1 cellular context compared by ENCODE assay signal in genomic region chr2:43218550-43219382, GRCh38.
TF ChIP-seq lines count a peak whose summit lies in the region.

No MANE protein-coding gene starts in this region.

TF ChIP-seq in HepG2, 621 proteins besides CTCF, POLR2A, EP300 and RAD21 (continued from another document and continues in another):
- TF ChIP-seq KIAA2018 (CRISPR knock-in tag; IDR thresholded peaks at IDR 0.05; ENCODE audit: borderline replicate concordance) (no peak), SALL2 (CRISPR knock-in tag; IDR thresholded peaks at IDR 0.05) (0 out of 2 replicates have a peak, but pooled peaks have one; percentile 50), ATF1 (CRISPR knock-in tag; IDR thresholded peaks at IDR 0.05) (no peak), SSRP1 (CRISPR knock-in tag; IDR thresholded peaks at IDR 0.05) (no peak), FOSL2 (CRISPR knock-in tag; IDR thresholded peaks at IDR 0.05) (peak; percentile 26; the same call in 1 of the 2 replicates), GABPB1 (CRISPR knock-in tag; IDR thresholded peaks at IDR 0.05) (peak; percentile 75), ZNF253 (CRISPR knock-in tag; IDR thresholded peaks at IDR 0.05; ENCODE audit: borderline replicate concordance) (peak; percentile 51; the same call in 1 of the 2 replicates), HNRNPLL (IDR thresholded peaks at IDR 0.05; ENCODE audit: low read depth, low read length, poor library complexity, severe bottlenecking) (no peak), YEATS4 (CRISPR knock-in tag; IDR thresholded peaks at IDR 0.05; ENCODE audit: borderline replicate concordance) (peak; percentile 70; the same call in 1 of the 2 replicates), ZNF713 (CRISPR knock-in tag; IDR thresholded peaks at IDR 0.05) (no peak), MTF1 (CRISPR knock-in tag; IDR thresholded peaks at IDR 0.05) (no peak), IRX3 (CRISPR knock-in tag; IDR thresholded peaks at IDR 0.05; ENCODE audit: borderline replicate concordance, low read depth) (no peak), TAF1 (CRISPR knock-in tag; IDR thresholded peaks at IDR 0.05) (no peak), TFDP1 (CRISPR knock-in tag; IDR thresholded peaks at IDR 0.05; ENCODE audit: borderline replicate concordance) (peak; percentile 45; the same call in 1 of the 2 replicates), ZNF598 (CRISPR knock-in tag; IDR thresholded peaks at IDR 0.05; ENCODE audit: borderline replicate concordance) (no peak), THAP7 (CRISPR knock-in tag; IDR thresholded peaks at IDR 0.05) (no peak), RBM39 (IDR thresholded peaks at IDR 0.05; ENCODE audit: low read depth, low read length, poor library complexity, severe bottlenecking) (no peak), ZFP62 (CRISPR knock-in tag; IDR thresholded peaks at IDR 0.05) (no peak), ZNF703 (CRISPR knock-in tag; IDR thresholded peaks at IDR 0.05; ENCODE audit: borderline replicate concordance) (no peak), ARHGAP35 (CRISPR knock-in tag; IDR thresholded peaks at IDR 0.05; ENCODE audit: borderline replicate concordance) (no peak), TEF (CRISPR knock-in tag; IDR thresholded peaks at IDR 0.05) (no peak), ZNF329 (CRISPR knock-in tag; IDR thresholded peaks at IDR 0.05; ENCODE audit: low read depth) (no peak), ZNF644 (CRISPR knock-in tag; IDR thresholded peaks at IDR 0.05; ENCODE audit: low read depth) (no peak), ZNF30 (CRISPR knock-in tag; IDR thresholded peaks at IDR 0.05) (peak; percentile 46; the same call in 1 of the 2 replicates), ZNF230 (CRISPR knock-in tag; IDR thresholded peaks at IDR 0.05) (0 out of 2 replicates have a peak, but pooled peaks have one; percentile 46), RBFOX2 (IDR thresholded peaks at IDR 0.05; ENCODE audit: low read depth, low read length) (no peak), ZNF580 (CRISPR knock-in tag; IDR thresholded peaks at IDR 0.05; ENCODE audit: borderline replicate concordance, low read depth) (no peak), SAFB2 (CRISPR knock-in tag; IDR thresholded peaks at IDR 0.05; ENCODE audit: borderline replicate concordance, low read depth) (no peak), XBP1 (CRISPR knock-in tag; IDR thresholded peaks at IDR 0.05) (no peak), GZF1 (CRISPR knock-in tag; IDR thresholded peaks at IDR 0.05) (no peak), ZNF317 (CRISPR knock-in tag; IDR thresholded peaks at IDR 0.05) (no peak), CREM (IDR thresholded peaks at IDR 0.05) (no peak), CREM (CRISPR knock-in tag; IDR thresholded peaks at IDR 0.05) (no peak), ZNF530 (CRISPR knock-in tag; IDR thresholded peaks at IDR 0.05; ENCODE audit: low read depth) (no peak), SOX6 (IDR thresholded peaks at IDR 0.05) (no peak), SOX6 (CRISPR knock-in tag; IDR thresholded peaks at IDR 0.05) (no peak), ZNF33A (CRISPR knock-in tag; IDR thresholded peaks at IDR 0.05; ENCODE audit: borderline replicate concordance) (no peak), BORCS8-MEF2B (CRISPR knock-in tag; IDR thresholded peaks at IDR 0.05) (peak; percentile 16; the same call in 1 of the 2 replicates), CREB1 (IDR thresholded peaks at IDR 0.05) (no peak), CREB1 (CRISPR knock-in tag; IDR thresholded peaks at IDR 0.05) (no peak)
- TF ChIP-seq, protein P1, sequence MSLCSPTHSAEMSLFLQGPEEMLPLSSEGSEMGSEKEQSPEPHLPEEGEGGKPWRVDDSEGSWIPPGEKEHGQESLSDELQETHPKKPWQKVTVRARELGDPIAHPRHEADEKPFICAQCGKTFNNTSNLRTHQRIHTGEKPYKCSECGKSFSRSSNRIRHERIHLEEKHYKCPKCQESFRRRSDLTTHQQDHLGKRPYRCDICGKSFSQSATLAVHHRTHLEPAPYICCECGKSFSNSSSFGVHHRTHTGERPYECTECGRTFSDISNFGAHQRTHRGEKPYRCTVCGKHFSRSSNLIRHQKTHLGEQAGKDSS (CRISPR knock-in tag; IDR thresholded peaks at IDR 0.05; ENCODE audit: borderline replicate concordance, low read depth) = no peak
- TF ChIP-seq, protein P2, sequence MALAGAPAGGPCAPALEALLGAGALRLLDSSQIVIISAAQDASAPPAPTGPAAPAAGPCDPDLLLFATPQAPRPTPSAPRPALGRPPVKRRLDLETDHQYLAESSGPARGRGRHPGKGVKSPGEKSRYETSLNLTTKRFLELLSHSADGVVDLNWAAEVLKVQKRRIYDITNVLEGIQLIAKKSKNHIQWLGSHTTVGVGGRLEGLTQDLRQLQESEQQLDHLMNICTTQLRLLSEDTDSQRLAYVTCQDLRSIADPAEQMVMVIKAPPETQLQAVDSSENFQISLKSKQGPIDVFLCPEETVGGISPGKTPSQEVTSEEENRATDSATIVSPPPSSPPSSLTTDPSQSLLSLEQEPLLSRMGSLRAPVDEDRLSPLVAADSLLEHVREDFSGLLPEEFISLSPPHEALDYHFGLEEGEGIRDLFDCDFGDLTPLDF (CRISPR knock-in tag; IDR thresholded peaks at IDR 0.05) = no peak
- TF ChIP-seq, protein P3, sequence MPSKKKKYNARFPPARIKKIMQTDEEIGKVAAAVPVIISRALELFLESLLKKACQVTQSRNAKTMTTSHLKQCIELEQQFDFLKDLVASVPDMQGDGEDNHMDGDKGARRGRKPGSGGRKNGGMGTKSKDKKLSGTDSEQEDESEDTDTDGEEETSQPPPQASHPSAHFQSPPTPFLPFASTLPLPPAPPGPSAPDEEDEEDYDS (CRISPR knock-in tag; IDR thresholded peaks at IDR 0.05) = no peak
- TF ChIP-seq, protein P4, sequence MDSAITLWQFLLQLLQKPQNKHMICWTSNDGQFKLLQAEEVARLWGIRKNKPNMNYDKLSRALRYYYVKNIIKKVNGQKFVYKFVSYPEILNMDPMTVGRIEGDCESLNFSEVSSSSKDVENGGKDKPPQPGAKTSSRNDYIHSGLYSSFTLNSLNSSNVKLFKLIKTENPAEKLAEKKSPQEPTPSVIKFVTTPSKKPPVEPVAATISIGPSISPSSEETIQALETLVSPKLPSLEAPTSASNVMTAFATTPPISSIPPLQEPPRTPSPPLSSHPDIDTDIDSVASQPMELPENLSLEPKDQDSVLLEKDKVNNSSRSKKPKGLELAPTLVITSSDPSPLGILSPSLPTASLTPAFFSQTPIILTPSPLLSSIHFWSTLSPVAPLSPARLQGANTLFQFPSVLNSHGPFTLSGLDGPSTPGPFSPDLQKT (CRISPR knock-in tag; IDR thresholded peaks at IDR 0.05; ENCODE audit: borderline replicate concordance) = no peak
- TF ChIP-seq, protein P5, sequence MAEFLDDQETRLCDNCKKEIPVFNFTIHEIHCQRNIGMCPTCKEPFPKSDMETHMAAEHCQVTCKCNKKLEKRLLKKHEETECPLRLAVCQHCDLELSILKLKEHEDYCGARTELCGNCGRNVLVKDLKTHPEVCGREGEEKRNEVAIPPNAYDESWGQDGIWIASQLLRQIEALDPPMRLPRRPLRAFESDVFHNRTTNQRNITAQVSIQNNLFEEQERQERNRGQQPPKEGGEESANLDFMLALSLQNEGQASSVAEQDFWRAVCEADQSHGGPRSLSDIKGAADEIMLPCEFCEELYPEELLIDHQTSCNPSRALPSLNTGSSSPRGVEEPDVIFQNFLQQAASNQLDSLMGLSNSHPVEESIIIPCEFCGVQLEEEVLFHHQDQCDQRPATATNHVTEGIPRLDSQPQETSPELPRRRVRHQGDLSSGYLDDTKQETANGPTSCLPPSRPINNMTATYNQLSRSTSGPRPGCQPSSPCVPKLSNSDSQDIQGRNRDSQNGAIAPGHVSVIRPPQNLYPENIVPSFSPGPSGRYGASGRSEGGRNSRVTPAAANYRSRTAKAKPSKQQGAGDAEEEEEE (CRISPR knock-in tag; IDR thresholded peaks at IDR 0.05; ENCODE audit: borderline replicate concordance) = no peak
- TF ChIP-seq, protein P6, sequence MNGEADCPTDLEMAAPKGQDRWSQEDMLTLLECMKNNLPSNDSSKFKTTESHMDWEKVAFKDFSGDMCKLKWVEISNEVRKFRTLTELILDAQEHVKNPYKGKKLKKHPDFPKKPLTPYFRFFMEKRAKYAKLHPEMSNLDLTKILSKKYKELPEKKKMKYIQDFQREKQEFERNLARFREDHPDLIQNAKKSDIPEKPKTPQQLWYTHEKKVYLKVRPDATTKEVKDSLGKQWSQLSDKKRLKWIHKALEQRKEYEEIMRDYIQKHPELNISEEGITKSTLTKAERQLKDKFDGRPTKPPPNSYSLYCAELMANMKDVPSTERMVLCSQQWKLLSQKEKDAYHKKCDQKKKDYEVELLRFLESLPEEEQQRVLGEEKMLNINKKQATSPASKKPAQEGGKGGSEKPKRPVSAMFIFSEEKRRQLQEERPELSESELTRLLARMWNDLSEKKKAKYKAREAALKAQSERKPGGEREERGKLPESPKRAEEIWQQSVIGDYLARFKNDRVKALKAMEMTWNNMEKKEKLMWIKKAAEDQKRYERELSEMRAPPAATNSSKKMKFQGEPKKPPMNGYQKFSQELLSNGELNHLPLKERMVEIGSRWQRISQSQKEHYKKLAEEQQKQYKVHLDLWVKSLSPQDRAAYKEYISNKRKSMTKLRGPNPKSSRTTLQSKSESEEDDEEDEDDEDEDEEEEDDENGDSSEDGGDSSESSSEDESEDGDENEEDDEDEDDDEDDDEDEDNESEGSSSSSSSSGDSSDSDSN (CRISPR knock-in tag; IDR thresholded peaks at IDR 0.05) = no peak; the same call in 1 of the 2 replicates
